Comparison of ENCODE assay signal across 8 cellular contexts in the genomic region with DNA sequence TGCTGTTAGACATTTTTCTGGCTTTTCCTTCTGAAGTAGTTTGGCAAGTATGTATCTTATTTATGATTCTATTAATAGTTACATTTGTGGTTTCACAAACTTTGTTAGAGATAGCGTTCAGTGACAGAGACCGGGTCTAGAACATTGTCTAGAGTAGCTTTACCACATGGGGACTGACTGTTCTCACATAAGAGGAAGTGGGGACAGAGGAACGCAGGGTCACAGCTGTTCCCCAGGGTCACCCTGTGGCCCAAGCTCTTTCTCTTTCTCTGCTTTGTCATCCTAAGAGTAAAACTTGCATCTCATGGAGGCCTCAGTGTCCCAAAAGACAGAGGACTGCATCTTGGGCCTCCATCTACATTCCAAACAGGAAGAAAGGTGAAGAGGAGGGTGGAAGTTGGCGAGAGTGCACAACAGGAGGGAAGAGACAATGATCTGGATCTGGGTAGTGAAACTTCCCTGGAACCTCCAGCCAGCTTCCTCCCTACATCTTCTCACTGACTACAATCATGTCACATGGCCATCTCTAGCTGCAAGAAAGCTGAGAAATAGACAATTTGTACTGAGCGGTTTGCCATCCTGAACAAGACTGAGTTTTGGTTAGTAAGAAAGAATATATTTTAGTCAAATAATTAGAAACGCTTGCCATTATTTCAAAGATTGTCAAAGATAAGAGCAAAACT.
DNase-seq lines count a peak whose midpoint lies in the region; ATAC-seq lines count a peak whose summit lies in the region.
"Had no signal": no experiment of that assay in that cellular context is flagged by ENCODE, and none has a peak within 500 bp of the region (broad histone marks: within the 10 kb centered on the region; RNA-seq: fewer than 3 reads in every experiment).

No MANE protein-coding gene starts in this region.

- in situ Hi-C loops in KBM-7 (cut with MboI; ENCODE audit: low pct_unique_long_range_greater_than_20kb, low sequenced_read_pairs): no loop called here

- H3K4me3 Mint-ChIP-seq in stimulated activated memory B cell treated with anti-CD40 and anti-IgM and Interleukin-4, amounts not matched to agents 10 μg/mL and 1 μg/mL and 100 μg/mL, for 72 hours: no peak overlapping the region
- H3K4me3 Mint-ChIP-seq: T-helper 1 cell treated with Interleukin-12 subunit alpha and Interleukin-12 subunit beta and Interleukin-4 antibody, amounts not matched to agents 30 μg/mL and 1 μg/mL, for 36 hours had no signal

- DNase-seq in GM19238 (ENCODE audit: insufficient read length, low spot score) (peak; percentile 3), KBM-7 (peak; percentile 4), kidney tubule cell (ENCODE audit: low spot score) (no peak), DMS79 treated with DMSO at 0.1 percent for 48 hours (lab: John Stamatoyannopoulos, UW) (no peak)

- peaks cover 6% of the 10 kb centered on the region for H3K4me1 Mint-ChIP-seq in stimulated activated memory B cell treated with anti-CD40 and anti-IgM and Interleukin-4, amounts not matched to agents 10 μg/mL and 1 μg/mL and 100 μg/mL, for 72 hours

- peaks cover 21% of the 10 kb centered on the region for H3K9me3 Mint-ChIP-seq in stimulated activated memory B cell treated with anti-CD40 and anti-IgM and Interleukin-4, amounts not matched to agents 10 μg/mL and 1 μg/mL and 100 μg/mL, for 72 hours

- H3K36me3 Mint-ChIP-seq in stimulated activated memory B cell treated with anti-CD40 and anti-IgM and Interleukin-4, amounts not matched to agents 10 μg/mL and 1 μg/mL and 100 μg/mL, for 72 hours: peaks cover 11% of the 10 kb centered on the region

- ATAC-seq in HG02678 (IDR thresholded peaks at IDR 0.05; ENCODE audit: unreplicated experiment) (peak; percentile 96), GM19328 (IDR thresholded peaks at IDR 0.05; ENCODE audit: unreplicated experiment) (no peak)
- ATAC-seq in stimulated activated memory B cell treated with anti-CD40 and anti-IgM and Interleukin-4, amounts not matched to agents 10 μg/mL and 1 μg/mL and 100 μg/mL, for 72 hours: peak; percentile 93

- peak overlapping the region; percentile 42 for H3K27ac Mint-ChIP-seq in stimulated activated memory B cell treated with anti-CD40 and anti-IgM and Interleukin-4, amounts not matched to agents 10 μg/mL and 1 μg/mL and 100 μg/mL, for 72 hours
- H3K27ac Mint-ChIP-seq: T-helper 1 cell treated with Interleukin-12 subunit alpha and Interleukin-12 subunit beta and Interleukin-4 antibody, amounts not matched to agents 30 μg/mL and 1 μg/mL, for 36 hours had no signal

- no peaks in the 10 kb centered on the region for H3K27me3 Mint-ChIP-seq in stimulated activated memory B cell treated with anti-CD40 and anti-IgM and Interleukin-4, amounts not matched to agents 10 μg/mL and 1 μg/mL and 100 μg/mL, for 72 hours

Comparison
In these comparisons a context has a peak if more than half of its experiments do, and no peak if none do; other contexts are left out.
1. DNase-seq: peak in GM19238 (single experiment) and KBM-7 (single experiment); none in kidney tubule cell (single experiment) and DMS79 treated with DMSO at 0.1 percent for 48 hours (single experiment).